ENCODE assay signal across 34 cellular contexts in genomic region chr20:24661255-24661654, GRCh38.
"Had no signal": no experiment of that assay in that cellular context is flagged by ENCODE, and none has a peak within 500 bp of the region (broad histone marks: within the 10 kb centered on the region; RNA-seq: fewer than 3 reads in every experiment).

No MANE protein-coding gene starts in this region.

- ATAC-seq: activated naive CD4-positive, alpha-beta T cell treated with anti-CD3 and anti-CD28 coated beads, Interleukin-2, amount 50 U/mL, for 72 hours; activated naive CD8-positive, alpha-beta T cell treated with anti-CD3 and anti-CD28 coated beads, Interleukin-2, amount 50 U/mL, for 24 hours; activated T-cell treated with anti-CD3 and anti-CD28 coated beads, Interleukin-2, amount 50 U/mL, for 4 hours; activated T-cell treated with anti-CD3 and anti-CD28 coated beads, Interleukin-2, amount 50 U/mL, for 72 hours; activated T-helper 17 cell treated with anti-CD3 and anti-CD28 coated beads, Interleukin-2, amount 50 U/mL, for 72 hours; body of pancreas had no signal

- H3K4me3 ChIP-seq: adrenal gland, ascending aorta, body of pancreas, breast epithelium, cardiac muscle cell had no signal

- H3K27ac ChIP-seq: adrenal gland, ascending aorta, body of pancreas, brain microvascular endothelial cell, breast epithelium, cardiac muscle cell had no signal

- H3K36me3 ChIP-seq: adrenal gland, ascending aorta, brain microvascular endothelial cell, breast epithelium, cardiac muscle cell had no signal

- H3K4me1 ChIP-seq: adrenal gland, ascending aorta, body of pancreas, breast epithelium had no signal

- H3K27me3 ChIP-seq: adrenal gland, ascending aorta, body of pancreas, brain microvascular endothelial cell, cardiac muscle cell had no signal

- FAIRE-seq: astrocyte, bronchial epithelial cell had no signal

- DNase-seq: activated effector memory CD4-positive, alpha-beta T cell treated with anti-CD3 and anti-CD28 coated beads, Interleukin-2, amount 50 U/mL, for 16 hours; activated effector memory CD4-positive, alpha-beta T cell treated with Interleukin-2 at 50 U/mL for 16 hours; activated gamma-delta T cell; activated gamma-delta T cell treated with Interleukin-2 at 50 U/mL for 16 hours; activated naive CD4-positive, alpha-beta T cell; activated naive CD4-positive, alpha-beta T cell treated with anti-CD3 and anti-CD28 coated beads for 36 hours; activated naive CD4-positive, alpha-beta T cell treated with anti-CD3 and anti-CD28 coated beads, Interleukin-2, amount 10 ng/mL, durations not matched to agents 7 days and 5 days; activated naive CD4-positive, alpha-beta T cell treated with anti-CD3 and anti-CD28 coated beads, Interleukin-2, amount 50 U/mL, for 16 hours; activated naive CD4-positive, alpha-beta T cell treated with Interleukin-2 at 50 U/mL for 16 hours; activated naive CD8-positive, alpha-beta T cell treated with anti-CD3 and anti-CD28 coated beads for 36 hours; activated naive CD8-positive, alpha-beta T cell treated with anti-CD3 and anti-CD28 coated beads, Interleukin-2, amount 10 ng/mL, durations not matched to agents 7 days and 5 days; activated naive CD8-positive, alpha-beta T cell treated with anti-CD3 and anti-CD28 coated beads, Interleukin-2, amount 50 U/mL, for 24 hours; activated T-cell treated with anti-CD3 and anti-CD28 coated beads, Interleukin-2, amount 50 U/mL, for 1 hour; activated T-cell treated with anti-CD3 and anti-CD28 coated beads, Interleukin-2, amount 50 U/mL, for 24 hours; activated T-cell treated with anti-CD3 and anti-CD28 coated beads, Interleukin-2, amount 50 U/mL, for 4 hours; activated T-cell treated with anti-CD3 and anti-CD28 coated beads, Interleukin-2, amount 50 U/mL, for 48 hours; activated T-cell treated with anti-CD3 and anti-CD28 coated beads, Interleukin-2, amount 50 U/mL, for 72 hours; adrenal gland; amniotic stem cell; amygdala; anterior cingulate cortex; aorta; body of pancreas; brain microvascular endothelial cell; caudate nucleus; central memory CD4-positive, alpha-beta T cell; cerebellar nuclear complex had no signal

- H3K9me3 ChIP-seq: adrenal gland, ascending aorta, body of pancreas, breast epithelium had no signal
